In genomic region chr2:47536696-47537095, GRCh38 we compare ENCODE assay signal across 25 cellular contexts. TPM values are rescaled to one million over a fixed set of nuclear protein-coding genes. Genes with fewer than 3 reads are reported as not detected.
"Had no signal": no experiment of that assay in that cellular context is flagged by ENCODE, and none has a peak within 500 bp of the region (broad histone marks: within the 10 kb centered on the region; RNA-seq: fewer than 3 reads in every experiment).

No MANE protein-coding gene starts in this region.

- DNase-seq: activated CD4-positive, alpha-beta memory T cell treated with anti-CD3 and anti-CD28 coated beads for 36 hours; activated CD4-positive, alpha-beta T cell treated with anti-CD3 and anti-CD28 coated beads for 1 hour; activated CD4-positive, alpha-beta T cell treated with anti-CD3 and anti-CD28 coated beads, Interleukin-2, amount 10 ng/mL, durations not matched to agents 24 days and 14 days; activated CD8-positive, alpha-beta memory T cell treated with anti-CD3 and anti-CD28 coated beads for 24 hours; activated naive CD4-positive, alpha-beta T cell treated with Interleukin-2 at 50 U/mL for 16 hours; activated naive CD8-positive, alpha-beta T cell treated with anti-CD3 and anti-CD28 coated beads, Interleukin-2, amount 50 U/mL, for 24 hours; activated T-cell treated with anti-CD3 and anti-CD28 coated beads, Interleukin-2, amount 50 U/mL, for 4 hours; amygdala; Karpas-422; MM.1S; NCI-H1105; NCI-H1436; NCI-H1694 treated with DMSO at 0.1 percent for 48 hours; NCI-H2029 treated with DMSO at 0.1 percent for 48 hours; NCI-H345; NCI-H510A; NCI-H526 treated with DMSO at 0.1 percent for 48 hours; NCI-H82; Right ventricle myocardium superior had no signal

- H3K9me3 Mint-ChIP-seq: activated CD4-positive, alpha-beta memory T cell treated with anti-CD3 and anti-CD28 coated beads for 36 hours; activated CD4-positive, alpha-beta T cell treated with anti-CD3 and anti-CD28 coated beads, Interleukin-2, amount 10 ng/mL, durations not matched to agents 24 days and 14 days; activated naive CD4-positive, alpha-beta T cell treated with anti-CD3 and anti-CD28 coated beads, Interleukin-2, amount 50 U/mL, for 72 hours; activated naive CD8-positive, alpha-beta T cell treated with anti-CD3 and anti-CD28 coated beads, Interleukin-2, amount 50 U/mL, for 24 hours; activated T-cell treated with anti-CD3 and anti-CD28 coated beads, Interleukin-2, amount 50 U/mL, for 4 hours; T-helper 1 cell treated with Interleukin-12 subunit alpha and Interleukin-12 subunit beta and Interleukin-4 antibody, amounts not matched to agents 30 μg/mL and 1 μg/mL, for 36 hours; WTC11 had no signal

- H3K27me3 Mint-ChIP-seq: activated CD4-positive, alpha-beta T cell treated with anti-CD3 and anti-CD28 coated beads, Interleukin-2, amount 10 ng/mL, durations not matched to agents 24 days and 14 days; activated naive CD8-positive, alpha-beta T cell treated with anti-CD3 and anti-CD28 coated beads, Interleukin-2, amount 50 U/mL, for 24 hours had no signal

- ATAC-seq: activated naive CD4-positive, alpha-beta T cell treated with anti-CD3 and anti-CD28 coated beads, Interleukin-2, amount 50 U/mL, for 72 hours; activated naive CD8-positive, alpha-beta T cell treated with anti-CD3 and anti-CD28 coated beads, Interleukin-2, amount 50 U/mL, for 24 hours; activated T-cell treated with anti-CD3 and anti-CD28 coated beads, Interleukin-2, amount 50 U/mL, for 4 hours; WTC11 had no signal

- H3K36me3 ChIP-seq: brain microvascular endothelial cell had no signal

- H3K27ac ChIP-seq: brain microvascular endothelial cell, RWPE1 had no signal

- H3K4me3 Mint-ChIP-seq: activated CD4-positive, alpha-beta memory T cell treated with anti-CD3 and anti-CD28 coated beads for 36 hours; activated CD4-positive, alpha-beta T cell treated with anti-CD3 and anti-CD28 coated beads, Interleukin-2, amount 10 ng/mL, durations not matched to agents 24 days and 14 days; activated naive CD8-positive, alpha-beta T cell treated with anti-CD3 and anti-CD28 coated beads, Interleukin-2, amount 50 U/mL, for 24 hours; activated T-cell treated with anti-CD3 and anti-CD28 coated beads, Interleukin-2, amount 50 U/mL, for 4 hours; T-helper 1 cell treated with Interleukin-12 subunit alpha and Interleukin-12 subunit beta and Interleukin-4 antibody, amounts not matched to agents 30 μg/mL and 1 μg/mL, for 36 hours; WTC11 had no signal

- H3K27me3 ChIP-seq: brain microvascular endothelial cell had no signal

- H3K36me3 Mint-ChIP-seq: activated CD4-positive, alpha-beta memory T cell treated with anti-CD3 and anti-CD28 coated beads for 36 hours; activated naive CD4-positive, alpha-beta T cell treated with anti-CD3 and anti-CD28 coated beads, Interleukin-2, amount 50 U/mL, for 72 hours had no signal

- H3K27ac Mint-ChIP-seq: activated CD4-positive, alpha-beta memory T cell treated with anti-CD3 and anti-CD28 coated beads for 36 hours; activated CD4-positive, alpha-beta T cell treated with anti-CD3 and anti-CD28 coated beads, Interleukin-2, amount 10 ng/mL, durations not matched to agents 24 days and 14 days; activated naive CD4-positive, alpha-beta T cell treated with anti-CD3 and anti-CD28 coated beads, Interleukin-2, amount 50 U/mL, for 72 hours; activated naive CD8-positive, alpha-beta T cell treated with anti-CD3 and anti-CD28 coated beads, Interleukin-2, amount 50 U/mL, for 24 hours; T-helper 1 cell treated with Interleukin-12 subunit alpha and Interleukin-12 subunit beta and Interleukin-4 antibody, amounts not matched to agents 30 μg/mL and 1 μg/mL, for 36 hours had no signal

RNA-seq across cellular contexts. Expression of gene KCNK12, which starts 34.1 kb away (rescaled TPM):
- total RNA-seq: SK-MEL-5 had no signal
